Comparison of ENCODE assay signal across 23 cellular contexts in the genomic region with DNA sequence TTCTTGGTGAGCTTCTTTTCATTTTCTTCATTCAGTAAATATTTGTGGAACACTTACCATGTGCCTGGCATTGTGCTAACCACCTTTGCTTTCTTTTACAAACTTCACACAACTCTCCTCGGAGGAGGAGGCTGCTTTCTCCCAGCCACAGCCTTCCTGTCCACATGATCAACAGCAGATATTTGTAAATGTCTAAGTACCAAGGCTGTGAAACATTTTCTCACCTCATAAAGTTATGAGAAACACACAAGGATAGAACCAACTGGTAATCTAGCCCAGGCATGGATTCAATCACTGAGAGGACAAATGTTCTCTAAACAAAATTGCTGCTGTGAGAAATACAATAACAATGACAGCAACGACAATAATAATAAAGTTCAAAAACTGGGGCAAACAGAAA. TPM values are rescaled to one million over a fixed set of nuclear protein-coding genes. Genes with fewer than 3 reads are reported as not detected.
"Had no signal": no experiment of that assay in that cellular context is flagged by ENCODE, and none has a peak within 500 bp of the region (broad histone marks: within the 10 kb centered on the region; RNA-seq: fewer than 3 reads in every experiment).

No MANE protein-coding gene starts in this region.

- H3K4me3 ChIP-seq: K562 had no signal

- FAIRE-seq: HTR-8/SVneo, K562 had no signal

- DNase-seq: Kasumi-1, MV-4-11, NCI-H1048, NCI-H1105, NCI-H1417, NCI-H1436 treated with DMSO at 0.1 percent for 48 hours, NCI-H1694, NCI-H187 treated with DMSO at 0.1 percent for 48 hours, NCI-H2029 treated with DMSO at 0.1 percent for 48 hours, NCI-H2227 treated with DMSO at 0.1 percent for 48 hours, NCI-H524, NCI-H526 treated with DMSO at 0.1 percent for 48 hours, NCI-H748 treated with DMSO at 0.1 percent for 48 hours, PC-3, SHP77, SK-N-SH had no signal

- H3K27ac ChIP-seq: HL-60, KMS-11, RWPE1 had no signal

- H3K4me3 Mint-ChIP-seq: IgD-negative memory B cell had no signal

- H3K27ac Mint-ChIP-seq: IgD-negative memory B cell had no signal

- H3K4me2 ChIP-seq: KMS-11, SK-N-SH had no signal

- H3K9ac ChIP-seq: KMS-11, SK-N-SH had no signal

- ATAC-seq: K562, Panc1, PC-3 had no signal

- H3K9me3 ChIP-seq: SK-N-SH had no signal

- H3K36me3 Mint-ChIP-seq: IgD-negative memory B cell had no signal

RNA-seq across cellular contexts. Expression of gene CTTNBP2, which starts 3.9 kb away (rescaled TPM):
- polyA plus RNA-seq: IgD-negative memory B cell, K562, SK-N-SH had no signal
